Comparison of ENCODE assay signal across 14 cellular contexts in the genomic region with DNA sequence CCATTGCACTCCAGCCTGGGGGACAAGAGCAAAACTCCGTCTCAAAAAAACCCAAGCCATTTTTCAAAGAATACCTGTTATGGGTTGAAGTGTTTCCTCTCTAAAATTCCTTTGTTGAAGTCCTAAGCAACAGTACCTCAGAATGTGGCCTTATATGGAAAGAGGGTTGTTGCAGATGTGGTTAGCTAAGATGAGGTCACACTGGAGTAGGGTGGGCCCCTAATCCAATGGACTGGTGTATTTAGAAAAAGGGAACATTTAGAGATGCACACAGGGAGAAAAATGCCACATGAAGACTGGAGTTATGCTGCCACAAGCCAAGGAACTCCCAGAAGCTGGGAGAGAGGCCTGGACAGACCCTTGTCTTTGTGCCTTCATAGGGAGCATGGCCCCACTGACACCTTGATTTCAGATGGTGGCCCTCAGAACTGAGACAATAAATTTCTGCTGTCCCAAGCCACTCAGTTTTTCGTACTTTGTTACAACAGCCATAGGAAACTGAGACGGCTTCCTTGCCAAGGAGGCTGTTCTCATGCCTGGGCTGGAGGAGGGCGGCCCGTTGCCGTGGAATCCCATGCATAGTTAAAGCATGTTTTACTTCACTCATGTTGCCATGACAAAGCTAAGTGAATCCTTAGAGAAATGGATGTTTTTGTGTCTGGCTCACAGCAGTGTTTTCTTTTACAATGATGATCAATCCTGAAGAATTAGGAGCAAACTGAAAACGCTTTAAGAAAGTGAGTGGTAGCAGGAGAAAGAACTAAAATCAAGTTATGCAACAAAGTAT. TPM values are rescaled to one million over a fixed set of nuclear protein-coding genes. Genes with fewer than 3 reads are reported as not detected.
DNase-seq lines count a peak whose midpoint lies in the region; ATAC-seq, FAIRE-seq and TF ChIP-seq lines count a peak whose summit lies in the region.
"Had no signal": no experiment of that assay in that cellular context is flagged by ENCODE, and none has a peak within 500 bp of the region (broad histone marks: within the 10 kb centered on the region; RNA-seq: fewer than 3 reads in every experiment).

No MANE protein-coding gene starts in this region.

- H3K9me3 ChIP-seq in SJSA1 (replicated peaks) (no peaks in the 10 kb centered on the region), pancreas (no peaks in the 10 kb centered on the region), BE2C (no peaks in the 10 kb centered on the region)

- H3K4me3 Mint-ChIP-seq in neural crest cell: peak overlapping the region; percentile 11
- H3K4me3 Mint-ChIP-seq: dendritic cell treated with granulocyte-macrophage colony-stimulating factor and Interleukin-4, amounts not matched to agents 40 ng/mL and 50 ng/mL, for 4 days; stimulated activated naive CD8-positive, alpha-beta T cell treated with anti-CD3 and anti-CD28 coated beads, Interleukin-15, amount 100 ng/mL, for 72 hours had no signal

- WGBS in pancreas, 2 donors: 90 to 91% methylated on average over 7 of the region's 7 CpGs

- H3K4me1 ChIP-seq in SJSA1 (replicated peaks) (peaks cover 6% of the 10 kb centered on the region; the same call in 1 of the 2 replicates), pancreas (peaks cover 4 to 8% (median 5%) of the 10 kb centered on the region in 3 donors), BE2C (no peaks in the 10 kb centered on the region)

- DNase-seq in AG08396 (ENCODE audit: low spot score) (peak; percentile 24), SJSA1 (ENCODE audit: low read depth in 1 of 2, low spot score in 2 of 2) (peak in 1 of 2 experiments; percentile 10), fibroblast of gingiva (ENCODE audit: low read depth) (peak; percentile 61), neural crest cell (ENCODE audit: low read depth, low spot score) (no peak), pancreas (no peak), BE2C (no peak), NCI-H1694 treated with DMSO at 0.1 percent for 48 hours (lab: John Stamatoyannopoulos, UW) (no peak)
- no peak for DNase-seq in activated naive CD4-positive, alpha-beta T cell treated with anti-CD3 and anti-CD28 coated beads, Interleukin-2, amount 50 U/mL, for 72 hours (ENCODE audit: low spot score in 2 of 2)
- DNase-seq: NCI-H2081; stimulated activated CD4-positive, alpha-beta T cell treated with anti-CD3 and anti-CD28 coated beads, Interleukin-12 subunit alpha, Interleukin-12 subunit beta, amount 100 ng/mL, for 4 hours; stimulated activated naive CD8-positive, alpha-beta T cell treated with anti-CD3 and anti-CD28 coated beads, Interleukin-15, amount 100 ng/mL, for 72 hours had no signal

- H3K9me3 Mint-ChIP-seq in neural crest cell: peaks cover 7% of the 10 kb centered on the region
- H3K9me3 Mint-ChIP-seq in activated naive CD4-positive, alpha-beta T cell treated with anti-CD3 and anti-CD28 coated beads, Interleukin-2, amount 50 U/mL, for 72 hours: no peaks in the 10 kb centered on the region
- H3K9me3 Mint-ChIP-seq: dendritic cell treated with granulocyte-macrophage colony-stimulating factor and Interleukin-4, amounts not matched to agents 40 ng/mL and 50 ng/mL, for 4 days; stimulated activated naive CD8-positive, alpha-beta T cell treated with anti-CD3 and anti-CD28 coated beads, Interleukin-15, amount 100 ng/mL, for 72 hours had no signal

- H3K4me3 ChIP-seq in SJSA1 (no peak overlapping the region), pancreas (no peak overlapping the region), BE2C (ENCODE audit: low read depth, low read length) (no peak overlapping the region)

- TF ChIP-seq CTCF in neural crest cell (conservative IDR thresholded peaks at IDR 0.05) (no peak), pancreas (IDR thresholded peaks at IDR 0.05) (no peak), BE2C (IDR thresholded peaks at IDR 0.05; ENCODE audit: low read depth, low read length) (no peak)

- H3K27me3 ChIP-seq in SJSA1 (replicated peaks): no peaks in the 10 kb centered on the region
- no peaks in the 10 kb centered on the region for H3K27me3 ChIP-seq in pancreas
- H3K27me3 ChIP-seq in BE2C: no peaks in the 10 kb centered on the region

- FAIRE-seq in pancreas (lab: Jason Lieb, UNC): no peak
- FAIRE-seq: GM18507, H1 had no signal

- peak overlapping the region; percentile 75 for H3K27ac Mint-ChIP-seq in neural crest cell (ENCODE audit: unreplicated experiment)
- peak overlapping the region in 1 of 2 donors; percentile 32 for H3K27ac Mint-ChIP-seq in activated naive CD4-positive, alpha-beta T cell treated with anti-CD3 and anti-CD28 coated beads, Interleukin-2, amount 50 U/mL, for 72 hours
- H3K27ac Mint-ChIP-seq: dendritic cell treated with granulocyte-macrophage colony-stimulating factor and Interleukin-4, amounts not matched to agents 40 ng/mL and 50 ng/mL, for 4 days had no signal

- intact Hi-C loops in pancreas (cut with DNase I): no loop called here

- H3K4me1 Mint-ChIP-seq in neural crest cell: peaks cover 18% of the 10 kb centered on the region

- H3K36me3 Mint-ChIP-seq in neural crest cell (ENCODE audit: low read depth): peaks cover 15% of the 10 kb centered on the region
- H3K36me3 Mint-ChIP-seq in activated naive CD4-positive, alpha-beta T cell treated with anti-CD3 and anti-CD28 coated beads, Interleukin-2, amount 50 U/mL, for 72 hours: peaks cover 0 to 10% of the 10 kb centered on the region in 2 donors

- H3K27me3 Mint-ChIP-seq in neural crest cell (ENCODE audit: low read depth): no peaks in the 10 kb centered on the region
- H3K27me3 Mint-ChIP-seq: dendritic cell treated with granulocyte-macrophage colony-stimulating factor and Interleukin-4, amounts not matched to agents 40 ng/mL and 50 ng/mL, for 4 days; stimulated activated naive CD8-positive, alpha-beta T cell treated with anti-CD3 and anti-CD28 coated beads, Interleukin-15, amount 100 ng/mL, for 72 hours had no signal

- H3K36me3 ChIP-seq in SJSA1 (peaks cover 28% of the 10 kb centered on the region), pancreas (peaks cover 0 to 11% (median 0%) of the 10 kb centered on the region in 3 donors), BE2C (peaks cover 12% of the 10 kb centered on the region)

- ATAC-seq in pancreas: no peak
- no peak for ATAC-seq in activated naive CD4-positive, alpha-beta T cell treated with anti-CD3 and anti-CD28 coated beads, Interleukin-2, amount 50 U/mL, for 72 hours
- ATAC-seq: stimulated activated naive CD8-positive, alpha-beta T cell treated with anti-CD3 and anti-CD28 coated beads, Interleukin-15, amount 100 ng/mL, for 72 hours had no signal

- H3K27ac ChIP-seq in SJSA1 (peak overlapping the region; percentile 37), pancreas (no peak overlapping the region)

RNA-seq across cellular contexts. Expression of gene TRAPPC2, which starts 16.5 kb away (rescaled TPM):
- total RNA-seq in SJSA1 (2014; rRNA removed; shearing (Covaris generic)): 14.3 and 33.7 TPM in 2 replicates
- 23.0 and 25.5 TPM in 2 replicates for total RNA-seq in neural crest cell
- total RNA-seq in pancreas: 10 to 100 TPM in 2 of 6 donors, 1 to 10 TPM in 4; 6.8 to 13.2 (median 9.4) TPM
- polyA plus RNA-seq in pancreas: 1 to 10 TPM; 4.4 to 6.9 TPM
- polyA plus RNA-seq in BE2C (2012; ENCODE audit: insufficient read depth, insufficient read length, low read depth): 10.1 TPM
- 10 to 100 TPM; 14.5 to 18.1 TPM for total RNA-seq in activated naive CD4-positive, alpha-beta T cell treated with anti-CD3 and anti-CD28 coated beads, Interleukin-2, amount 50 U/mL, for 72 hours

RNA-seq across cellular contexts. Expression of gene OFD1, which starts 16.7 kb away (rescaled TPM):
- 6.6 and 12.9 TPM in 2 replicates for total RNA-seq in SJSA1 (2014; rRNA removed; shearing (Covaris generic))
- 26.8 and 27.3 TPM in 2 replicates for total RNA-seq in neural crest cell
- total RNA-seq in pancreas: 10 to 100 TPM; 13.1 to 32.9 (median 17.6) TPM
- 10 to 100 TPM; 54.5 to 91.0 TPM for polyA plus RNA-seq in pancreas
- 12.4 TPM for polyA plus RNA-seq in BE2C (2012; ENCODE audit: insufficient read depth, insufficient read length, low read depth)
- 10 to 100 TPM; 36.9 to 40.7 TPM for total RNA-seq in activated naive CD4-positive, alpha-beta T cell treated with anti-CD3 and anti-CD28 coated beads, Interleukin-2, amount 50 U/mL, for 72 hours

RNA-seq across cellular contexts. Expression of gene RAB9A, which starts 29.0 kb away (rescaled TPM):
- total RNA-seq in SJSA1 (2014; rRNA removed; shearing (Covaris generic)): 18.2 and 21.2 TPM in 2 replicates
- 11.6 and 14.7 TPM in 2 replicates for total RNA-seq in neural crest cell
- 10 to 100 TPM; 11.7 to 22.0 (median 16.5) TPM for total RNA-seq in pancreas
- polyA plus RNA-seq in pancreas: 10 to 100 TPM in 1 of 2 donors, 1 to 10 TPM in 1; 8.7 to 18.4 TPM
- 25.0 TPM for polyA plus RNA-seq in BE2C (2012; ENCODE audit: insufficient read depth, insufficient read length, low read depth)
- total RNA-seq in activated naive CD4-positive, alpha-beta T cell treated with anti-CD3 and anti-CD28 coated beads, Interleukin-2, amount 50 U/mL, for 72 hours: 10 to 100 TPM; 20.3 to 32.7 TPM

Comparison
In these comparisons a context has a peak if more than half of its experiments do, and no peak if none do; other contexts are left out.
1. DNase-seq: peak in AG08396 (single experiment) and fibroblast of gingiva (single experiment); none in neural crest cell (single experiment), pancreas (0 of 6), BE2C (single experiment), activated naive CD4-positive, alpha-beta T cell treated with anti-CD3 and anti-CD28 coated beads, Interleukin-2, amount 50 U/mL, for 72 hours (0 of 2) and NCI-H1694 treated with DMSO at 0.1 percent for 48 hours (single experiment).